Comparison of ENCODE assay signal across 1 cellular context in the genomic region with DNA sequence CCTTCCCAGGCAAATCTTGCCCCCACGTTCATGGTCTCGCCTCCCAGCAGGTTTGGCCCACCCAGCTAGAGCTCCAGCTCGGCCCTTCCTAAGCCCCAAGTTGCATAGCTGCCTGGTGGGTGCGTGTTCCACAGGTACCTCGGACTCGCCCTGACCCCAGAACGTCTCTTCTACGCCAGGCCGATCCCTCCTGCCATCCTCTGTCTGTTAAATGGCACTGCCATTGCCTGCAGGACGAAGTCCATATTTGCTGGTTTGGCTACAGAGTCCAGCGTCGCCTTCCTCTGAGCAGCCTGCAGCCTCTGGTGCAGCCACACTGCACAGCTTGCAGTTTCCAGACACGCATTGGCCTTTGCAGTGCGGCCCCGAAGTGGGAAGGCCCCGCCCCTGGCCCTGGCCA.
TF ChIP-seq lines count a peak whose summit lies in the region.

No MANE protein-coding gene starts in this region.

TF ChIP-seq in SK-N-SH treated with all-trans-retinoic acid at 6 μM for 48 hours, 23 proteins besides CTCF, POLR2A, EP300 and RAD21 (continued from another document):
- TF ChIP-seq TOX (CRISPR knock-in tag; IDR thresholded peaks at IDR 0.05; ENCODE audit: borderline replicate concordance) (no peak), TCF4 (CRISPR knock-in tag; IDR thresholded peaks at IDR 0.05; ENCODE audit: borderline replicate concordance) (no peak)
